In genomic region chr17:13601776-13602551, GRCh38 we compare ENCODE assay signal across 1 cellular context.
TF ChIP-seq lines count a peak whose summit lies in the region.

HS3ST3A1 (minus strand) TSS chr17:13601929; CDS start chr17:13601129, 800 bp downstream.

TF ChIP-seq in HepG2, 621 proteins besides CTCF, POLR2A, EP300 and RAD21 (continued from another document):
- TF ChIP-seq, protein P1, sequence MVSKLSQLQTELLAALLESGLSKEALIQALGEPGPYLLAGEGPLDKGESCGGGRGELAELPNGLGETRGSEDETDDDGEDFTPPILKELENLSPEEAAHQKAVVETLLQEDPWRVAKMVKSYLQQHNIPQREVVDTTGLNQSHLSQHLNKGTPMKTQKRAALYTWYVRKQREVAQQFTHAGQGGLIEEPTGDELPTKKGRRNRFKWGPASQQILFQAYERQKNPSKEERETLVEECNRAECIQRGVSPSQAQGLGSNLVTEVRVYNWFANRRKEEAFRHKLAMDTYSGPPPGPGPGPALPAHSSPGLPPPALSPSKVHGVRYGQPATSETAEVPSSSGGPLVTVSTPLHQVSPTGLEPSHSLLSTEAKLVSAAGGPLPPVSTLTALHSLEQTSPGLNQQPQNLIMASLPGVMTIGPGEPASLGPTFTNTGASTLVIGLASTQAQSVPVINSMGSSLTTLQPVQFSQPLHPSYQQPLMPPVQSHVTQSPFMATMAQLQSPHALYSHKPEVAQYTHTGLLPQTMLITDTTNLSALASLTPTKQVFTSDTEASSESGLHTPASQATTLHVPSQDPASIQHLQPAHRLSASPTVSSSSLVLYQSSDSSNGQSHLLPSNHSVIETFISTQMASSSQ (IDR thresholded peaks at IDR 0.05; ENCODE audit: low read depth), result no peak
- TF ChIP-seq, protein P1 (CRISPR knock-in tag; IDR thresholded peaks at IDR 0.05; ENCODE audit: borderline replicate concordance), result peak; percentile 29; the same call in 1 of the 2 replicates
- TF ChIP-seq FOXA3 (CRISPR knock-in tag; IDR thresholded peaks at IDR 0.05) (no peak), ZNF430 (CRISPR knock-in tag; IDR thresholded peaks at IDR 0.05) (no peak), HNRNPLL (IDR thresholded peaks at IDR 0.05; ENCODE audit: low read depth, low read length, poor library complexity, severe bottlenecking) (no peak), NCOA5 (CRISPR knock-in tag; IDR thresholded peaks at IDR 0.05) (no peak), TFDP1 (CRISPR knock-in tag; IDR thresholded peaks at IDR 0.05; ENCODE audit: borderline replicate concordance) (peak; percentile 23; the same call in 1 of the 2 replicates), ZNF777 (CRISPR knock-in tag; IDR thresholded peaks at IDR 0.05) (peak; percentile 71; the same call in 1 of the 2 replicates), KLF6 (CRISPR knock-in tag; IDR thresholded peaks at IDR 0.05) (no peak), CREB1 (IDR thresholded peaks at IDR 0.05) (peak; percentile 42; the same call in 1 of the 2 replicates), CREB1 (CRISPR knock-in tag; IDR thresholded peaks at IDR 0.05) (no peak), EEA1 (CRISPR knock-in tag; IDR thresholded peaks at IDR 0.05; ENCODE audit: borderline replicate concordance) (no peak), ZNF605 (CRISPR knock-in tag; IDR thresholded peaks at IDR 0.05) (no peak), MAZ (IDR thresholded peaks at IDR 0.05; ENCODE audit: borderline replicate concordance, low read depth, low read length) (no peak), MAZ (CRISPR knock-in tag; IDR thresholded peaks at IDR 0.05; ENCODE audit: low read depth) (peak; percentile 33; the same call in 1 of the 2 replicates), ETV6 (CRISPR knock-in tag; conservative IDR thresholded peaks at IDR 0.05) (no peak), ZNF136 (CRISPR knock-in tag; IDR thresholded peaks at IDR 0.05; ENCODE audit: low read depth) (no peak), KDM1A (CRISPR knock-in tag; IDR thresholded peaks at IDR 0.05) (no peak), NFATC3 (CRISPR knock-in tag; IDR thresholded peaks at IDR 0.05) (no peak), ZNF570 (CRISPR knock-in tag; IDR thresholded peaks at IDR 0.05; ENCODE audit: borderline replicate concordance) (no peak), ZNF780A (CRISPR knock-in tag; IDR thresholded peaks at IDR 0.05) (no peak), JUNB (CRISPR knock-in tag; IDR thresholded peaks at IDR 0.05; ENCODE audit: borderline replicate concordance) (no peak), ZNF550 (CRISPR knock-in tag; IDR thresholded peaks at IDR 0.05; ENCODE audit: borderline replicate concordance) (no peak), PHF20 (CRISPR knock-in tag; IDR thresholded peaks at IDR 0.05) (no peak), ZNF563 (CRISPR knock-in tag; IDR thresholded peaks at IDR 0.05) (no peak), RBFOX2 (IDR thresholded peaks at IDR 0.05; ENCODE audit: low read depth, low read length) (peak; percentile 70)
- TF ChIP-seq, protein P2, sequence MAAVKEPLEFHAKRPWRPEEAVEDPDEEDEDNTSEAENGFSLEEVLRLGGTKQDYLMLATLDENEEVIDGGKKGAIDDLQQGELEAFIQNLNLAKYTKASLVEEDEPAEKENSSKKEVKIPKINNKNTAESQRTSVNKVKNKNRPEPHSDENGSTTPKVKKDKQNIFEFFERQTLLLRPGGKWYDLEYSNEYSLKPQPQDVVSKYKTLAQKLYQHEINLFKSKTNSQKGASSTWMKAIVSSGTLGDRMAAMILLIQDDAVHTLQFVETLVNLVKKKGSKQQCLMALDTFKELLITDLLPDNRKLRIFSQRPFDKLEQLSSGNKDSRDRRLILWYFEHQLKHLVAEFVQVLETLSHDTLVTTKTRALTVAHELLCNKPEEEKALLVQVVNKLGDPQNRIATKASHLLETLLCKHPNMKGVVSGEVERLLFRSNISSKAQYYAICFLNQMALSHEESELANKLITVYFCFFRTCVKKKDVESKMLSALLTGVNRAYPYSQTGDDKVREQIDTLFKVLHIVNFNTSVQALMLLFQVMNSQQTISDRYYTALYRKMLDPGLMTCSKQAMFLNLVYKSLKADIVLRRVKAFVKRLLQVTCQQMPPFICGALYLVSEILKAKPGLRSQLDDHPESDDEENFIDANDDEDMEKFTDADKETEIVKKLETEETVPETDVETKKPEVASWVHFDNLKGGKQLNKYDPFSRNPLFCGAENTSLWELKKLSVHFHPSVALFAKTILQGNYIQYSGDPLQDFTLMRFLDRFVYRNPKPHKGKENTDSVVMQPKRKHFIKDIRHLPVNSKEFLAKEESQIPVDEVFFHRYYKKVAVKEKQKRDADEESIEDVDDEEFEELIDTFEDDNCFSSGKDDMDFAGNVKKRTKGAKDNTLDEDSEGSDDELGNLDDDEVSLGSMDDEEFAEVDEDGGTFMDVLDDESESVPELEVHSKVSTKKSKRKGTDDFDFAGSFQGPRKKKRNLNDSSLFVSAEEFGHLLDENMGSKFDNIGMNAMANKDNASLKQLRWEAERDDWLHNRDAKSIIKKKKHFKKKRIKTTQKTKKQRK (IDR thresholded peaks at IDR 0.05; ENCODE audit: low read length), result no peak
- TF ChIP-seq, protein P3, sequence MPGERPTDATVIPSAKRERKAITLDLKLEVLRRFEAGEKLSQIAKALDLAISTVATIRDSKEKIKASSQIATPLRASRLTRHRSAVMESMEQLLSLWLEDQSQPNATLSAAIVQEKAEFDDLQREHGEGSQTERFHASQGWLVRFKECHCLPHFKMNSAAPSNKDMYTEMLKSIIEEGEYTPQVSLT (CRISPR knock-in tag; IDR thresholded peaks at IDR 0.05; ENCODE audit: borderline replicate concordance, low read depth), result no peak
- TF ChIP-seq, protein P4, sequence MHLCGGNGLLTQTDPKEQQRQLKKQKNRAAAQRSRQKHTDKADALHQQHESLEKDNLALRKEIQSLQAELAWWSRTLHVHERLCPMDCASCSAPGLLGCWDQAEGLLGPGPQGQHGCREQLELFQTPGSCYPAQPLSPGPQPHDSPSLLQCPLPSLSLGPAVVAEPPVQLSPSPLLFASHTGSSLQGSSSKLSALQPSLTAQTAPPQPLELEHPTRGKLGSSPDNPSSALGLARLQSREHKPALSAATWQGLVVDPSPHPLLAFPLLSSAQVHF (CRISPR knock-in tag; IDR thresholded peaks at IDR 0.05), result no peak
- TF ChIP-seq, protein P5, sequence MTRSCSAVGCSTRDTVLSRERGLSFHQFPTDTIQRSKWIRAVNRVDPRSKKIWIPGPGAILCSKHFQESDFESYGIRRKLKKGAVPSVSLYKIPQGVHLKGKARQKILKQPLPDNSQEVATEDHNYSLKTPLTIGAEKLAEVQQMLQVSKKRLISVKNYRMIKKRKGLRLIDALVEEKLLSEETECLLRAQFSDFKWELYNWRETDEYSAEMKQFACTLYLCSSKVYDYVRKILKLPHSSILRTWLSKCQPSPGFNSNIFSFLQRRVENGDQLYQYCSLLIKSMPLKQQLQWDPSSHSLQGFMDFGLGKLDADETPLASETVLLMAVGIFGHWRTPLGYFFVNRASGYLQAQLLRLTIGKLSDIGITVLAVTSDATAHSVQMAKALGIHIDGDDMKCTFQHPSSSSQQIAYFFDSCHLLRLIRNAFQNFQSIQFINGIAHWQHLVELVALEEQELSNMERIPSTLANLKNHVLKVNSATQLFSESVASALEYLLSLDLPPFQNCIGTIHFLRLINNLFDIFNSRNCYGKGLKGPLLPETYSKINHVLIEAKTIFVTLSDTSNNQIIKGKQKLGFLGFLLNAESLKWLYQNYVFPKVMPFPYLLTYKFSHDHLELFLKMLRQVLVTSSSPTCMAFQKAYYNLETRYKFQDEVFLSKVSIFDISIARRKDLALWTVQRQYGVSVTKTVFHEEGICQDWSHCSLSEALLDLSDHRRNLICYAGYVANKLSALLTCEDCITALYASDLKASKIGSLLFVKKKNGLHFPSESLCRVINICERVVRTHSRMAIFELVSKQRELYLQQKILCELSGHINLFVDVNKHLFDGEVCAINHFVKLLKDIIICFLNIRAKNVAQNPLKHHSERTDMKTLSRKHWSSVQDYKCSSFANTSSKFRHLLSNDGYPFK (CRISPR knock-in tag; IDR thresholded peaks at IDR 0.05; ENCODE audit: borderline replicate concordance), result no peak
